1 cellular context compared by ENCODE assay signal in genomic region chr11:73651661-73652045, GRCh38.
TF ChIP-seq lines count a peak whose summit lies in the region.

No MANE protein-coding gene starts in this region.

TF ChIP-seq in H1, 55 proteins besides CTCF, POLR2A, EP300 and RAD21:
- TF ChIP-seq, protein P1, sequence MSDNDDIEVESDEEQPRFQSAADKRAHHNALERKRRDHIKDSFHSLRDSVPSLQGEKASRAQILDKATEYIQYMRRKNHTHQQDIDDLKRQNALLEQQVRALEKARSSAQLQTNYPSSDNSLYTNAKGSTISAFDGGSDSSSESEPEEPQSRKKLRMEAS (IDR thresholded peaks at IDR 0.05): no peak
- TF ChIP-seq SAP30 (IDR thresholded peaks at IDR 0.05; ENCODE audit: insufficient read depth, insufficient replicate concordance, low read length) (no peak), TEAD4 (IDR thresholded peaks at IDR 0.05; ENCODE audit: low read depth, low read length) (no peak), TAF1 (IDR thresholded peaks at IDR 0.05; ENCODE audit: low read depth, low read length) (no peak), POLR2AphosphoS5 (IDR thresholded peaks at IDR 0.05; ENCODE audit: low read depth, low read length) (no peak), RXRA (IDR thresholded peaks at IDR 0.05; ENCODE audit: insufficient read depth, low read depth, low read length) (no peak), FOSL1 (IDR thresholded peaks at IDR 0.05; ENCODE audit: insufficient read depth, low read depth, low read length) (no peak), CBX8 (IDR thresholded peaks at IDR 0.05; ENCODE audit: borderline replicate concordance, low read depth, low read length) (no peak), KDM5A (IDR thresholded peaks at IDR 0.05; ENCODE audit: low read length) (no peak), CREB1 (IDR thresholded peaks at IDR 0.05) (no peak), SRF (IDR thresholded peaks at IDR 0.05; ENCODE audit: low read depth, low read length) (no peak), SP2 (IDR thresholded peaks at IDR 0.05; ENCODE audit: low read length) (no peak), TBP (IDR thresholded peaks at IDR 0.05; ENCODE audit: low read depth, low read length) (no peak), E2F6 (IDR thresholded peaks at IDR 0.05) (no peak)
